ENCODE assay signal across 8 cellular contexts in genomic region chr11:102453286-102453797, GRCh38. TPM values are rescaled to one million over a fixed set of nuclear protein-coding genes. Genes with fewer than 3 reads are reported as not detected.
DNase-seq lines count a peak whose midpoint lies in the region; ATAC-seq, FAIRE-seq and TF ChIP-seq lines count a peak whose summit lies in the region.

No MANE protein-coding gene starts in this region.

- DNase-seq in AG04449 (ENCODE audit: low read depth, low spot score) = no peak
- DNase-seq in H54 (ENCODE audit: insufficient read length, low spot score) = no peak
- DNase-seq in activated CD8-positive, alpha-beta T cell treated with anti-CD3 and anti-CD28 coated beads for 36 hours = peak; percentile 75
- DNase-seq in head of caudate nucleus = peak in 41 of 42 donors; percentile 41 to 87 (median 69)
- no peak for DNase-seq in gastrocnemius medialis
- no peak for DNase-seq in posterior vena cava (ENCODE audit: low spot score)
- DNase-seq in hepatic stellate cell (ENCODE audit: low spot score) = no peak
- DNase-seq in 8988T = no peak

- H3K27me3 Mint-ChIP-seq in activated CD8-positive, alpha-beta T cell treated with anti-CD3 and anti-CD28 coated beads for 36 hours = no peaks in the 10 kb centered on the region

- TF ChIP-seq CTCF in AG04449 (IDR thresholded peaks at IDR 0.05; ENCODE audit: insufficient read depth, low read length, missing control alignments) (no peak), gastrocnemius medialis (IDR thresholded peaks at IDR 0.05 in 4 of 5, conservative IDR thresholded peaks at IDR 0.05 in 1 of 5) (no peak)
- no peak for TF ChIP-seq CTCF in activated CD8-positive, alpha-beta T cell treated with anti-CD3 and anti-CD28 coated beads for 36 hours (IDR thresholded peaks at IDR 0.05)

- no peaks in the 10 kb centered on the region for H3K9me3 Mint-ChIP-seq in activated CD8-positive, alpha-beta T cell treated with anti-CD3 and anti-CD28 coated beads for 36 hours

- intact Hi-C loops in activated CD8-positive, alpha-beta T cell treated with anti-CD3 and anti-CD28 coated beads for 36 hours (cut with micrococcal nuclease) = loop anchor here (5.0 kb wide), 2 partner anchors 41 to 106 kb away; partner anchors contain the start of gene BIRC2
- intact Hi-C loops in head of caudate nucleus (cut with DNase I) = loop anchor here (2.0 to 5.0 kb wide), 2 partner anchors 61 to 107 kb away; partner anchors contain the start of gene BIRC2
- intact Hi-C loops in gastrocnemius medialis (cut with DNase I; ENCODE audit: low total_unique reads) = loop anchor here (2.0 to 5.0 kb wide), 2 partner anchors 61 to 107 kb away; partner anchors contain the start of gene BIRC2
- intact Hi-C loops in posterior vena cava (cut with DNase I) = no loop called here

- in situ Hi-C loops in gastrocnemius medialis (cut with MboI; ENCODE audit: low sequenced_read_pairs in 4 of 4) = no loop called here

- peak overlapping the region; percentile 89 for H3K4me3 ChIP-seq in AG04449 (ENCODE audit: low read depth, low read length)
- H3K4me3 ChIP-seq in gastrocnemius medialis = peak overlapping the region; percentile 58 to 91 (median 82)

- no peaks in the 10 kb centered on the region for H3K27me3 ChIP-seq in gastrocnemius medialis

- POLR2A ChIA-PET in AG04449 (lab: Yijun Ruan, JAX) = no interaction called here
- POLR2A ChIA-PET in activated CD8-positive, alpha-beta T cell treated with anti-CD3 and anti-CD28 coated beads for 36 hours (lab: Charles Lee) = interaction anchor here (0.6 to 1.4 kb wide), 13 partner anchors 11 to 159 kb away, joined by 3 to 8 read pairs (median 4); no protein-coding TSS in a partner anchor

- H3K4me3 Mint-ChIP-seq in activated CD8-positive, alpha-beta T cell treated with anti-CD3 and anti-CD28 coated beads for 36 hours = peak overlapping the region; percentile 98

- ATAC-seq in activated CD8-positive, alpha-beta T cell treated with anti-CD3 and anti-CD28 coated beads for 36 hours = peak; percentile 3
- ATAC-seq in gastrocnemius medialis = no peak

- H3K9me3 ChIP-seq in gastrocnemius medialis = no peaks in the 10 kb centered on the region

- peaks cover 28% of the 10 kb centered on the region for H3K36me3 Mint-ChIP-seq in activated CD8-positive, alpha-beta T cell treated with anti-CD3 and anti-CD28 coated beads for 36 hours (ENCODE audit: low read depth)

- CTCF ChIA-PET in AG04449 (lab: Yijun Ruan, JAX) = interaction anchor here (0.7 to 1.1 kb wide), 3 partner anchors 23 to 213 kb away, joined by 3 read pairs; no protein-coding TSS in a partner anchor
- CTCF ChIA-PET in activated CD8-positive, alpha-beta T cell treated with anti-CD3 and anti-CD28 coated beads for 36 hours (lab: Charles Lee) = interaction anchor here (0.6 to 1.8 kb wide), 7 partner anchors 9 to 137 kb away, joined by 3 to 5 read pairs (median 3); no protein-coding TSS in a partner anchor

- H3K36me3 ChIP-seq in gastrocnemius medialis = no peaks in the 10 kb centered on the region

- H3K27ac ChIP-seq in gastrocnemius medialis = peak overlapping the region; percentile 78 to 80 (median 79)

- H3K4me1 ChIP-seq in gastrocnemius medialis = peaks cover 10 to 13% of the 10 kb centered on the region in 2 donors

- TF ChIP-seq POLR2A in H54 (IDR thresholded peaks at IDR 0.05; ENCODE audit: low read depth, low read length) (no peak), gastrocnemius medialis (IDR thresholded peaks at IDR 0.05) (no peak)

- FAIRE-seq in H54 (lab: Jason Lieb, UNC) = peak; percentile 53

- peak overlapping the region; percentile 95 for H3K27ac Mint-ChIP-seq in activated CD8-positive, alpha-beta T cell treated with anti-CD3 and anti-CD28 coated beads for 36 hours

- peaks cover 75% of the 10 kb centered on the region for H3K4me1 Mint-ChIP-seq in activated CD8-positive, alpha-beta T cell treated with anti-CD3 and anti-CD28 coated beads for 36 hours (ENCODE audit: low read depth)

RNA-seq across cellular contexts. Expression of gene TMEM123, which starts 0.8 kb away (rescaled TPM):
- 100 to 1,000 TPM; 234 to 235 TPM for total RNA-seq in activated CD8-positive, alpha-beta T cell treated with anti-CD3 and anti-CD28 coated beads for 36 hours
- total RNA-seq in gastrocnemius medialis = 10 to 100 TPM; 12.5 to 38.0 (median 22.6) TPM
- 100 to 1,000 TPM in 1 of 2 donors, 10 to 100 TPM in 1; 99.5 to 103 TPM for total RNA-seq in posterior vena cava

Comparison
In these comparisons a context has a peak if more than half of its experiments do, and no peak if none do; other contexts are left out.
1. DNase-seq: peak in activated CD8-positive, alpha-beta T cell treated with anti-CD3 and anti-CD28 coated beads for 36 hours (single experiment) and head of caudate nucleus (41 of 42); none in AG04449 (single experiment), H54 (single experiment), gastrocnemius medialis (0 of 2), posterior vena cava (single experiment), hepatic stellate cell (single experiment) and 8988T (single experiment).
2. intact Hi-C loops: an anchor here in activated CD8-positive, alpha-beta T cell treated with anti-CD3 and anti-CD28 coated beads for 36 hours (5.0 kb wide), head of caudate nucleus (2.0 to 5.0 kb wide) and gastrocnemius medialis (2.0 to 5.0 kb wide); none called in posterior vena cava.